In the genomic region with DNA sequence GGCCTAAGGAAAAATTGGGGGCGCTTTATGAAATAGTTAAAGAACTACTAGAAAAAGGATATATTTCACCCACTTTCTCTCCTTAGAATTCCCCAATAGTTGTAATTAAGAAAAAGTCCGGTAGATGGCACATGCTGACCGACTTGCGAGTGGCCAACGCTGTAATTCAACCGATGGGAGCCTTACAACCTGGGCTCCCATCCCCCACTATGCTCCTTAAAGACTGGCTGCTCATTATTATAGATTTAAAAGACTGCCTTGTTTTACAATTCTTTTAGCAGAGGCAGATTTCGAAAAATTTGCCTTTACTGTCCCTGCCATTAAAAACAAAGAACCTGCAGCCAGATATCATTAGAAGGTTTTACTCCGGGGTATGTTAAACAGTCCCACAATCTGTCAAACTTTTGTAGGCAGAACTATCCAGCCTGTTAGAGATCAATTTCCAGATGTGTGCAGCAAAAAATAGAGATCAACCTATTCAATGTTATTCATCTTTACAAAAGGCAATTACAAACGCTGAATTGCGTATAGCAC, we compare ENCODE assay signal across 8 cellular contexts. TPM values are rescaled to one million over a fixed set of nuclear protein-coding genes. Genes with fewer than 3 reads are reported as not detected.
DNase-seq lines count a peak whose midpoint lies in the region; ATAC-seq and TF ChIP-seq lines count a peak whose summit lies in the region.

No MANE protein-coding gene starts in this region.

- in situ Hi-C loops in HAP-1 (cut with MboI; ENCODE audit: low sequenced_read_pairs): loop anchor here (25.0 kb wide), 1 partner anchor 323 kb away; no protein-coding TSS in a partner anchor

- H3K4me3 ChIP-seq in GM08714 (ENCODE audit: low read length) (peak overlapping the region; percentile 64), HAP-1 (peak overlapping the region; percentile 45), MG63 (peak overlapping the region; percentile 64), psoas muscle (peak overlapping the region; percentile 86)

- H3K9me3 ChIP-seq in HAP-1 (no peaks in the 10 kb centered on the region), MG63 (no peaks in the 10 kb centered on the region), psoas muscle (no peaks in the 10 kb centered on the region)

- intact Hi-C loops in left ventricle myocardium superior (cut with micrococcal nuclease) (no loop called here), psoas muscle (cut with DNase I) (loop anchor here (2.0 to 10.0 kb wide), 6 partner anchors 286 to 1168 kb away; a partner anchor contains a TSS)

- peak; percentile 76 for TF ChIP-seq CTCF in psoas muscle (IDR thresholded peaks at IDR 0.05)

- WGBS in psoas muscle, 3 donors: 18 to 23% (median 22%) methylated on average over 10 of the region's 10 CpGs

- peak; percentile 79 to 83 for DNase-seq in HAP-1 (ENCODE audit: low spot score in 2 of 2)
- peak; percentile 42 for DNase-seq in MG63
- DNase-seq in RPMI8226: peak; percentile 87
- peak in 37 of 58 donors; percentile 1 to 65 (median 21) for DNase-seq in anterior cingulate cortex (lab: John Stamatoyannopoulos, UW)
- peak; percentile 40 for DNase-seq in left ventricle myocardium superior
- peak; percentile 40 to 59 for DNase-seq in psoas muscle
- no peak for DNase-seq in GM19240 (ENCODE audit: insufficient read length, low spot score)

- ATAC-seq in left ventricle myocardium superior (peak; percentile 95), psoas muscle (peak; percentile 90 to 96 (median 94))

- no peaks in the 10 kb centered on the region for H3K36me3 ChIP-seq in HAP-1 (replicated peaks)
- H3K36me3 ChIP-seq in MG63: no peaks in the 10 kb centered on the region
- H3K36me3 ChIP-seq in psoas muscle (ENCODE audit: insufficient read depth in 1 of 2, low read depth in 1 of 2): no peaks in the 10 kb centered on the region

- no peaks in the 10 kb centered on the region for H3K27me3 ChIP-seq in HAP-1 (ENCODE audit: low read depth)
- no peaks in the 10 kb centered on the region for H3K27me3 ChIP-seq in MG63
- peaks cover 0 to 1% (median 0%) of the 10 kb centered on the region in 3 donors for H3K27me3 ChIP-seq in psoas muscle (ENCODE audit: insufficient read depth in 3 of 3, low read length in 2 of 3)

- H3K27ac ChIP-seq in psoas muscle: peak overlapping the region; percentile 71

- peaks cover 6% of the 10 kb centered on the region for H3K4me1 ChIP-seq in HAP-1
- peaks cover 4% of the 10 kb centered on the region for H3K4me1 ChIP-seq in psoas muscle

RNA-seq across cellular contexts. Expression of a gene that starts 58.5 kb away (rescaled TPM):
- total RNA-seq in MG63 (2014; rRNA removed; shearing (Covaris generic); ENCODE audit: low replicate concordance): 0.33 TPM in 1 of 2 replicates, not detected in the other
- total RNA-seq in left ventricle myocardium superior: not detected
- not detected for total RNA-seq in psoas muscle
- polyA plus RNA-seq in psoas muscle: under 1 TPM in 1 of 3 donors, not detected in 2; 0.08 TPM
